7 cellular contexts compared by ENCODE assay signal in genomic region chr3:43814461-43814860, GRCh38.
"Had no signal": no experiment of that assay in that cellular context is flagged by ENCODE, and none has a peak within 500 bp of the region (broad histone marks: within the 10 kb centered on the region; RNA-seq: fewer than 3 reads in every experiment).

No MANE protein-coding gene starts in this region.

- H3K27ac ChIP-seq: HL-60, KMS-11 had no signal

- DNase-seq: H9, HCEC 1CT, KBM-7 had no signal

- H3K4me3 ChIP-seq: GM23338 had no signal

- H2AFZ ChIP-seq: GM23338 had no signal

- ATAC-seq: HepG2 had no signal

- H3K4me2 ChIP-seq: GM23338, KMS-11 had no signal

- H3K9ac ChIP-seq: KMS-11 had no signal
